ENCODE assay signal across 8 cellular contexts in genomic region chr5:73215891-73216610, GRCh38. TPM values are rescaled to one million over a fixed set of nuclear protein-coding genes. Genes with fewer than 3 reads are reported as not detected.
DNase-seq lines count a peak whose midpoint lies in the region; ATAC-seq lines count a peak whose summit lies in the region.
"Had no signal": no experiment of that assay in that cellular context is flagged by ENCODE, and none has a peak within 500 bp of the region (broad histone marks: within the 10 kb centered on the region; RNA-seq: fewer than 3 reads in every experiment).

No MANE protein-coding gene starts in this region.

- POLR2A ChIA-PET in naive thymus-derived CD4-positive, alpha-beta T cell (lab: Charles Lee) = interaction anchor here (0.7 kb wide), 1 partner anchor 235 kb away, joined by 3 read pairs; no protein-coding TSS in a partner anchor

- H3K27ac Mint-ChIP-seq in naive thymus-derived CD4-positive, alpha-beta T cell = no peak overlapping the region
- no peak overlapping the region for H3K27ac Mint-ChIP-seq in stimulated activated memory B cell treated with anti-CD40 and anti-IgM and Interleukin-4, amounts not matched to agents 10 μg/mL and 1 μg/mL and 100 μg/mL, for 72 hours

- peaks cover 11 to 15% of the 10 kb centered on the region in 2 donors for H3K27me3 ChIP-seq in naive thymus-derived CD4-positive, alpha-beta T cell (ENCODE audit: control insufficient read depth in 2 of 2, insufficient read depth in 2 of 2, low read length in 2 of 2)

- peak; percentile 62 for ATAC-seq in GM18498 (IDR thresholded peaks at IDR 0.05; ENCODE audit: unreplicated experiment)
- peak; percentile 79 for ATAC-seq in HG03135 (IDR thresholded peaks at IDR 0.05; ENCODE audit: unreplicated experiment)
- peak; percentile 93 for ATAC-seq in naive thymus-derived CD4-positive, alpha-beta T cell
- ATAC-seq in stimulated activated memory B cell treated with anti-CD40 and anti-IgM and Interleukin-4, amounts not matched to agents 10 μg/mL and 1 μg/mL and 100 μg/mL, for 72 hours = peak; percentile 72

- intact Hi-C loops in naive thymus-derived CD4-positive, alpha-beta T cell (cut with micrococcal nuclease) = loop anchor here (1.0 to 5.0 kb wide), 4 partner anchors 81 to 321 kb away; no protein-coding TSS in a partner anchor

- DNase-seq in NCI-H748 (lab: John Stamatoyannopoulos, UW; ENCODE audit: unreplicated experiment) = peak; percentile 87
- DNase-seq in activated T-cell treated with anti-CD3 and anti-CD28 coated beads, Interleukin-2, amount 50 U/mL, for 48 hours = peak; percentile 75 to 83
- DNase-seq in fibroblast of gingiva (ENCODE audit: low read depth) = peak; percentile 68
- DNase-seq in naive thymus-derived CD4-positive, alpha-beta T cell = peak; percentile 28 to 64 (median 54)

- H3K27ac ChIP-seq in naive thymus-derived CD4-positive, alpha-beta T cell (ENCODE audit: low read depth, low read length) = no peak overlapping the region

- H3K4me3 Mint-ChIP-seq in naive thymus-derived CD4-positive, alpha-beta T cell = peak overlapping the region in 8 of 10 donors; percentile 21 to 73 (median 63)
- H3K4me3 Mint-ChIP-seq in stimulated activated memory B cell treated with anti-CD40 and anti-IgM and Interleukin-4, amounts not matched to agents 10 μg/mL and 1 μg/mL and 100 μg/mL, for 72 hours = peak overlapping the region; percentile 47

- no peaks in the 10 kb centered on the region for H3K4me1 ChIP-seq in naive thymus-derived CD4-positive, alpha-beta T cell (ENCODE audit: control insufficient read depth in 2 of 2, insufficient read depth in 2 of 2, low read length in 2 of 2)

- CTCF ChIA-PET in naive thymus-derived CD4-positive, alpha-beta T cell (lab: Charles Lee) = interaction anchor here (0.8 to 2.0 kb wide), 8 partner anchors 8 to 297 kb away, joined by 3 to 6 read pairs (median 3); no protein-coding TSS in a partner anchor

- H3K27me3 Mint-ChIP-seq in naive thymus-derived CD4-positive, alpha-beta T cell = peaks cover 70 to 86% (median 81%) of the 10 kb centered on the region in 5 donors
- peaks cover 81% of the 10 kb centered on the region for H3K27me3 Mint-ChIP-seq in stimulated activated memory B cell treated with anti-CD40 and anti-IgM and Interleukin-4, amounts not matched to agents 10 μg/mL and 1 μg/mL and 100 μg/mL, for 72 hours

- no peaks in the 10 kb centered on the region for H3K36me3 ChIP-seq in naive thymus-derived CD4-positive, alpha-beta T cell (ENCODE audit: control insufficient read depth in 2 of 3, insufficient read depth in 3 of 3, low read length in 3 of 3)

- peaks cover 0 to 17% (median 4%) of the 10 kb centered on the region in 11 donors for H3K9me3 Mint-ChIP-seq in naive thymus-derived CD4-positive, alpha-beta T cell
- no peaks in the 10 kb centered on the region for H3K9me3 Mint-ChIP-seq in stimulated activated memory B cell treated with anti-CD40 and anti-IgM and Interleukin-4, amounts not matched to agents 10 μg/mL and 1 μg/mL and 100 μg/mL, for 72 hours

- H3K4me1 Mint-ChIP-seq in naive thymus-derived CD4-positive, alpha-beta T cell = peaks cover 0 to 14% (median 6%) of the 10 kb centered on the region in 7 donors
- H3K4me1 Mint-ChIP-seq in stimulated activated memory B cell treated with anti-CD40 and anti-IgM and Interleukin-4, amounts not matched to agents 10 μg/mL and 1 μg/mL and 100 μg/mL, for 72 hours = peaks cover 14% of the 10 kb centered on the region

- H3K4me3 ChIP-seq in naive thymus-derived CD4-positive, alpha-beta T cell (ENCODE audit: low read length) = peak overlapping the region; percentile 20

- no peaks in the 10 kb centered on the region for H3K9me3 ChIP-seq in naive thymus-derived CD4-positive, alpha-beta T cell (ENCODE audit: control insufficient read depth in 2 of 3, low read length in 3 of 3)

- no peaks in the 10 kb centered on the region for H3K36me3 Mint-ChIP-seq in naive thymus-derived CD4-positive, alpha-beta T cell
- no peaks in the 10 kb centered on the region for H3K36me3 Mint-ChIP-seq in stimulated activated memory B cell treated with anti-CD40 and anti-IgM and Interleukin-4, amounts not matched to agents 10 μg/mL and 1 μg/mL and 100 μg/mL, for 72 hours

RNA-seq across cellular contexts. Expression of gene TMEM174, which starts 43.1 kb away (rescaled TPM):
- not detected for total RNA-seq in naive thymus-derived CD4-positive, alpha-beta T cell
- polyA plus RNA-seq in naive thymus-derived CD4-positive, alpha-beta T cell = not detected
- total RNA-seq: subcutaneous adipose tissue had no signal
